ENCODE assay signal across 13 cellular contexts in the genomic region with DNA sequence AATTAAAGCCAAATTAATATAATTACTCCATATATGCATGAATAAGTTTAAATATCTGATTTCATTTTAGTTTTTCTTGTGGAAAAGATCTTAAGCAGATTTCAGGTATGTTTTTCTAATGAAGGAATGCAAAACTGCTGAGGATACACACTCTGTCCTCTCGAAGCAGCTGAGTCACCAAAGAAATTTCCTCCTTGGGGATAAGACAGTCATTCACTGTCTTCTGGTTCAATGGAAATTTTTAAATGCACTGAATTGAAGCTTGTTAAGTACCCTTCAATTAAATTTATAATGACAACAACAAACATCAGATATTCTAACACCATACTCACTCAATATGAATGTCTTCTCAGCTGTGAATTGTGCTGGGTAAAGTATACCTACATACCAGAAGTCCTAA.
DNase-seq lines count a peak whose midpoint lies in the region; ATAC-seq and TF ChIP-seq lines count a peak whose summit lies in the region.
"Had no signal": no experiment of that assay in that cellular context is flagged by ENCODE, and none has a peak within 500 bp of the region (broad histone marks: within the 10 kb centered on the region; RNA-seq: fewer than 3 reads in every experiment).

No MANE protein-coding gene starts in this region.

- no peak overlapping the region for H3K9ac ChIP-seq in adipocyte (ENCODE audit: low read length)
- H3K9ac ChIP-seq in subcutaneous abdominal adipose tissue (ENCODE audit: low read length in 5 of 5): no peak overlapping the region

- H3K27ac ChIP-seq in subcutaneous abdominal adipose tissue (ENCODE audit: low read depth, low read length): peak overlapping the region; percentile 12
- H3K27ac ChIP-seq: ascending aorta, suprapubic skin had no signal

- H3K9me3 ChIP-seq in adipocyte (ENCODE audit: control insufficient read depth, low read length): no peaks in the 10 kb centered on the region
- no peaks in the 10 kb centered on the region for H3K9me3 ChIP-seq in subcutaneous abdominal adipose tissue (ENCODE audit: control insufficient read depth in 5 of 5, low read length in 5 of 5)
- H3K9me3 ChIP-seq: ascending aorta, suprapubic skin had no signal

- no peak for TF ChIP-seq CTCF in fibroblast of villous mesenchyme (IDR thresholded peaks at IDR 0.05; ENCODE audit: insufficient read depth, low read depth, low read length)

- H3K27me3 ChIP-seq in adipocyte (replicated peaks; ENCODE audit: control insufficient read depth, insufficient read depth, low read length) (no peaks in the 10 kb centered on the region), subcutaneous abdominal adipose tissue (ENCODE audit: control insufficient read depth in 5 of 5, insufficient read depth in 4 of 5, low read length in 5 of 5) (no peaks in the 10 kb centered on the region)
- H3K27me3 ChIP-seq: ascending aorta, suprapubic skin had no signal

- no peak for ATAC-seq in HG03354 (IDR thresholded peaks at IDR 0.05; ENCODE audit: poor library complexity, severe bottlenecking, unreplicated experiment)
- ATAC-seq in GM21786 (IDR thresholded peaks at IDR 0.05; ENCODE audit: unreplicated experiment): no peak
- ATAC-seq in GM18505 (IDR thresholded peaks at IDR 0.05; ENCODE audit: unreplicated experiment): no peak

- DNase-seq in HCEC 1CT (peak; percentile 24), adipocyte (ENCODE audit: low read depth) (peak; percentile 68), fibroblast of villous mesenchyme (ENCODE audit: low read depth) (peak; percentile 58)
- DNase-seq: activated CD4-positive, alpha-beta T cell treated with anti-CD3 and anti-CD28 coated beads, Interleukin-2, amount 10 ng/mL, durations not matched to agents 7 days and 5 days; immature natural killer cell; NCI-H2107; T-helper 2 cell had no signal

- peaks cover 17% of the 10 kb centered on the region for H3K4me1 ChIP-seq in adipocyte (ENCODE audit: control insufficient read depth, insufficient read depth, low read length)
- H3K4me1 ChIP-seq in subcutaneous abdominal adipose tissue (ENCODE audit: control insufficient read depth in 5 of 5, insufficient read depth in 5 of 5, low read length in 5 of 5): peaks cover 0 to 10% (median 4%) of the 10 kb centered on the region in 5 donors
- H3K4me1 ChIP-seq: suprapubic skin had no signal

- TF ChIP-seq POLR2A in GM18505 (IDR thresholded peaks at IDR 0.05; ENCODE audit: borderline replicate concordance, extremely low read depth, insufficient read depth, insufficient read length): no peak

- H3K4me3 ChIP-seq in adipocyte (ENCODE audit: low read length) (no peak overlapping the region), fibroblast of villous mesenchyme (ENCODE audit: low read depth, low read length) (no peak overlapping the region), subcutaneous abdominal adipose tissue (ENCODE audit: low read depth in 1 of 5, low read length in 5 of 5) (no peak overlapping the region)
- H3K4me3 ChIP-seq: ascending aorta, suprapubic skin had no signal

- H3K36me3 ChIP-seq in adipocyte (ENCODE audit: control insufficient read depth, insufficient read depth, low read length, severe bottlenecking) (peaks cover 81% of the 10 kb centered on the region), subcutaneous abdominal adipose tissue (ENCODE audit: control insufficient read depth in 5 of 5, insufficient read depth in 5 of 5, low read length in 5 of 5) (peaks cover 29 to 67% (median 38%) of the 10 kb centered on the region in 5 donors)
